ENCODE assay signal across 35 cellular contexts in the genomic region with DNA sequence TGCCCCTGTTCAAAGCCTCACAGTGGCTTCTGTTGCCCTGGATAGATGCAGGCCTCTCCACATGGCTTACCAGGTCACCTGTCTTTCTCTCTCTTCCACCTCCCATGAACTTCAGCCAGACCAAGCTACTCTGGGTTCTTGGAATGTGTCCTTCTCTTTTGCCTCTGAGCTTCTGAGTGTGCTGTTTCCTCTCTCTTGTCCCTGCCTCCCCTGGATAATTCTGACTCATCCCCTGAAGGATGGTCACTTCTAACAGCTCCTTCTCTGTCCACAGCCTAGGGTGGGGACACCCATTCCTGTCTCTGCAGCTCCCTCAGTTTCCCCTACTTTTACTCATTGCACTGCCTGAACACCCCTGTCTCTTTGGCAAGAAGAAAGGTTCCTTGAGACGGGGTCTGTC. TPM values are rescaled to one million over a fixed set of nuclear protein-coding genes. Genes with fewer than 3 reads are reported as not detected.
DNase-seq lines count a peak whose midpoint lies in the region; ATAC-seq, FAIRE-seq and TF ChIP-seq lines count a peak whose summit lies in the region.
"Had no signal": no experiment of that assay in that cellular context is flagged by ENCODE, and none has a peak within 500 bp of the region (broad histone marks: within the 10 kb centered on the region; RNA-seq: fewer than 3 reads in every experiment).

No MANE protein-coding gene starts in this region.

- H2BK120ac ChIP-seq in IMR-90 (ENCODE audit: low read depth, low read length): peak overlapping the region; percentile 78

- CTCF ChIA-PET in IMR-90 (lab: Yijun Ruan, JAX): interaction anchor here (0.6 to 2.0 kb wide), 2 partner anchors 15 to 257 kb away, joined by 5 to 7 read pairs; no protein-coding TSS in a partner anchor

- H3K9me1 ChIP-seq in IMR-90 (ENCODE audit: insufficient read depth, low read length): 0 out of 2 replicates have a peak, but pooled peaks cover 5% of the 10 kb centered on the region

- H3K14ac ChIP-seq in IMR-90 (replicated peaks; ENCODE audit: low read depth, low read length): peak overlapping the region; percentile 72

- no peaks in the 10 kb centered on the region for H3K36me3 Mint-ChIP-seq in dendritic cell treated with granulocyte-macrophage colony-stimulating factor and Interleukin-4, amounts not matched to agents 40 ng/mL and 50 ng/mL, for 4 days (ENCODE audit: low read depth)
- no peaks in the 10 kb centered on the region for H3K36me3 Mint-ChIP-seq in activated T-helper 1 cell treated with anti-CD3 and anti-CD28 coated beads, Interleukin-12 subunit alpha, Interleukin-12 subunit beta, Interleukin-2, Interleukin-4 antibody, amounts not matched to agents 30 ng/mL and 10 ng/mL and 1 ng/mL, durations not matched to agents 14 hours and 24 hours and 36 hours (ENCODE audit: low read depth)
- H3K36me3 Mint-ChIP-seq: brain, natural killer cell had no signal

- no peak overlapping the region for H3K4me2 ChIP-seq in IMR-90 (ENCODE audit: low read depth, low read length)

- H4K8ac ChIP-seq in IMR-90 (ENCODE audit: low read depth in 2 of 2, low read length in 2 of 2): peak overlapping the region in 1 of 2 experiments; percentile 62; a peak in 2 of 4 replicates

- H3K27me3 Mint-ChIP-seq in dendritic cell treated with granulocyte-macrophage colony-stimulating factor and Interleukin-4, amounts not matched to agents 40 ng/mL and 50 ng/mL, for 4 days: peaks cover 27% of the 10 kb centered on the region
- peaks cover 37% of the 10 kb centered on the region for H3K27me3 Mint-ChIP-seq in activated T-helper 1 cell treated with anti-CD3 and anti-CD28 coated beads, Interleukin-12 subunit alpha, Interleukin-12 subunit beta, Interleukin-2, Interleukin-4 antibody, amounts not matched to agents 30 ng/mL and 10 ng/mL and 1 ng/mL, durations not matched to agents 14 hours and 24 hours and 36 hours (ENCODE audit: insufficient read depth)

- H3K9ac ChIP-seq in IMR-90 (ENCODE audit: low read depth, low read length): no peak overlapping the region

- H3K36me3 ChIP-seq in IMR-90 (ENCODE audit: control insufficient read depth, insufficient read depth, low read length) (no peaks in the 10 kb centered on the region), upper lobe of right lung (no peaks in the 10 kb centered on the region), pancreas (no peaks in the 10 kb centered on the region)
- H3K36me3 ChIP-seq: BE2C, left lung, ovary, Peyer's patch, right atrium auricular region, SJSA1, thoracic aorta had no signal

- peak overlapping the region; percentile 77; the same call in 1 of the 2 replicates for H3K4ac ChIP-seq in IMR-90 (ENCODE audit: low read depth, low read length)

- no peak overlapping the region; the same call in 1 of the 2 replicates for H2AK5ac ChIP-seq in IMR-90 (ENCODE audit: low read depth, low read length)

- FAIRE-seq in pancreas (lab: Jason Lieb, UNC): no peak
- FAIRE-seq: GM12891, K562 had no signal

- H3K27me3 ChIP-seq in IMR-90 (ENCODE audit: control insufficient read depth, insufficient read depth, low read length) (peaks cover 56% of the 10 kb centered on the region), upper lobe of right lung (peaks cover 36% of the 10 kb centered on the region), pancreas (peaks cover 0 to 5% (median 2%) of the 10 kb centered on the region in 4 donors)
- H3K27me3 ChIP-seq: ovary had no signal

- peak overlapping the region; percentile 87 for H2AK9ac ChIP-seq in IMR-90 (replicated peaks; ENCODE audit: low read depth, low read length, poor library complexity)

- in situ Hi-C loops in IMR-90 (cut with MboI; ENCODE audit: low sequenced_read_pairs): no loop called here

- H3K79me1 ChIP-seq in IMR-90 (ENCODE audit: low read depth in 1 of 2, low read length in 2 of 2): no peaks in the 10 kb centered on the region

- H4K20me1 ChIP-seq in IMR-90 (ENCODE audit: insufficient read depth, low read length): 0 out of 2 replicates have a peak, but pooled peaks cover 5% of the 10 kb centered on the region

- intact Hi-C loops in IMR-90 (cut with micrococcal nuclease) (no loop called here), upper lobe of right lung (cut with DNase I) (no loop called here), pancreas (cut with DNase I) (loop anchor here in 1 of 3 donors (10.0 kb wide), 1 partner anchor 49 kb away; no protein-coding TSS in a partner anchor)
- intact Hi-C loops in dendritic cell treated with granulocyte-macrophage colony-stimulating factor and Interleukin-4, amounts not matched to agents 40 ng/mL and 50 ng/mL, for 4 days (cut with micrococcal nuclease): no loop called here
- intact Hi-C loops in activated T-helper 1 cell treated with anti-CD3 and anti-CD28 coated beads, Interleukin-12 subunit alpha, Interleukin-12 subunit beta, Interleukin-2, Interleukin-4 antibody, amounts not matched to agents 30 ng/mL and 10 ng/mL and 1 ng/mL, durations not matched to agents 14 hours and 24 hours and 36 hours (cut with micrococcal nuclease): no loop called here

- peak overlapping the region; percentile 40; the same call in 1 of the 2 replicates for H3K23ac ChIP-seq in IMR-90 (ENCODE audit: low read depth, low read length)

- ATAC-seq in IMR-90 (ENCODE audit: low read depth) (peak; percentile 46), upper lobe of right lung (no peak), pancreas (no peak), GM21528 (IDR thresholded peaks at IDR 0.05; ENCODE audit: low FRiP score, unreplicated experiment) (no peak)
- ATAC-seq: effector memory CD8-positive, alpha-beta T cell; esophagus mucosa had no signal

- H3K4me3 Mint-ChIP-seq in dendritic cell treated with granulocyte-macrophage colony-stimulating factor and Interleukin-4, amounts not matched to agents 40 ng/mL and 50 ng/mL, for 4 days: no peak overlapping the region
- no peak overlapping the region for H3K4me3 Mint-ChIP-seq in activated T-helper 1 cell treated with anti-CD3 and anti-CD28 coated beads, Interleukin-12 subunit alpha, Interleukin-12 subunit beta, Interleukin-2, Interleukin-4 antibody, amounts not matched to agents 30 ng/mL and 10 ng/mL and 1 ng/mL, durations not matched to agents 14 hours and 24 hours and 36 hours
- H3K4me3 Mint-ChIP-seq: brain; effector memory CD8-positive, alpha-beta T cell; natural killer cell; stimulated activated naive B cell treated with anti-CD40 and anti-IgM and Interleukin-4, amounts not matched to agents 10 μg/mL and 1 μg/mL and 100 μg/mL, for 72 hours; T-helper 1 cell treated with Interleukin-12 subunit alpha and Interleukin-12 subunit beta and Interleukin-4 antibody, amounts not matched to agents 30 μg/mL and 1 μg/mL, for 36 hours had no signal

- H3K9me3 ChIP-seq in IMR-90 (ENCODE audit: control insufficient read depth, insufficient read depth, low read length) (no peaks in the 10 kb centered on the region), upper lobe of right lung (no peaks in the 10 kb centered on the region), pancreas (no peaks in the 10 kb centered on the region)
- H3K9me3 ChIP-seq: BE2C, Caco-2, left lung, ovary, Peyer's patch, right atrium auricular region, SJSA1, thoracic aorta had no signal

- H3K56ac ChIP-seq in IMR-90 (ENCODE audit: extremely low read depth, insufficient read depth, low read length): no peak overlapping the region

- peak overlapping the region; percentile 68 for H2BK5ac ChIP-seq in IMR-90 (ENCODE audit: low read depth, low read length, poor library complexity, severe bottlenecking)

- H3K4me3 ChIP-seq in IMR-90 (ENCODE audit: insufficient read depth, low read depth, low read length) (no peak overlapping the region), upper lobe of right lung (no peak overlapping the region), pancreas (no peak overlapping the region)
- H3K4me3 ChIP-seq: K562, left lung, ovary, Peyer's patch, right atrium auricular region, SJSA1, thoracic aorta had no signal

- H2BK20ac ChIP-seq in IMR-90 (ENCODE audit: low read depth, low read length): peak overlapping the region; percentile 71

- peak overlapping the region; percentile 54 for H3K27ac Mint-ChIP-seq in dendritic cell treated with granulocyte-macrophage colony-stimulating factor and Interleukin-4, amounts not matched to agents 40 ng/mL and 50 ng/mL, for 4 days
- no peak overlapping the region for H3K27ac Mint-ChIP-seq in activated T-helper 1 cell treated with anti-CD3 and anti-CD28 coated beads, Interleukin-12 subunit alpha, Interleukin-12 subunit beta, Interleukin-2, Interleukin-4 antibody, amounts not matched to agents 30 ng/mL and 10 ng/mL and 1 ng/mL, durations not matched to agents 14 hours and 24 hours and 36 hours
- H3K27ac Mint-ChIP-seq: brain; effector memory CD8-positive, alpha-beta T cell; natural killer cell; stimulated activated naive B cell treated with anti-CD40 and anti-IgM and Interleukin-4, amounts not matched to agents 10 μg/mL and 1 μg/mL and 100 μg/mL, for 72 hours; T-helper 1 cell treated with Interleukin-12 subunit alpha and Interleukin-12 subunit beta and Interleukin-4 antibody, amounts not matched to agents 30 μg/mL and 1 μg/mL, for 36 hours had no signal

- no CpG with 5 or more reads among the region's 1 CpG for WGBS in IMR-90 (ENCODE audit: extremely low coverage in 2 of 2, insufficient read length in 1 of 2), 2 experiments
- 89 to 92% methylated on average over 1 of the region's 1 CpG for WGBS in pancreas, 2 donors

- peaks cover 4% of the 10 kb centered on the region; the same call in 1 of the 2 replicates for H3K4me1 ChIP-seq in IMR-90 (ENCODE audit: control insufficient read depth, insufficient read depth, low read length)
- H3K4me1 ChIP-seq in upper lobe of right lung: peaks cover 14% of the 10 kb centered on the region
- peaks cover 0 to 6% (median 0%) of the 10 kb centered on the region in 3 donors for H3K4me1 ChIP-seq in pancreas
- H3K4me1 ChIP-seq: BE2C, Caco-2, SJSA1 had no signal

- H3K18ac ChIP-seq in IMR-90 (ENCODE audit: low read depth, low read length): peak overlapping the region; percentile 7

- H4K5ac ChIP-seq in IMR-90 (ENCODE audit: low read depth, low read length): 0 out of 2 replicates have a peak overlapping the region, but pooled peaks have one; percentile 1

- no peak for TF ChIP-seq RAD21 in IMR-90 (IDR thresholded peaks at IDR 0.05; ENCODE audit: low read length)

- POLR2A ChIA-PET in IMR-90 (lab: Charles Lee; ENCODE audit: unreplicated experiment): no interaction called here

- H4K91ac ChIP-seq in IMR-90 (ENCODE audit: insufficient read depth, low read depth, low read length): peak overlapping the region; percentile 68; the same call in 1 of the 2 replicates

- H3K9me3 Mint-ChIP-seq in dendritic cell treated with granulocyte-macrophage colony-stimulating factor and Interleukin-4, amounts not matched to agents 40 ng/mL and 50 ng/mL, for 4 days: peaks cover 7% of the 10 kb centered on the region
- H3K9me3 Mint-ChIP-seq in activated T-helper 1 cell treated with anti-CD3 and anti-CD28 coated beads, Interleukin-12 subunit alpha, Interleukin-12 subunit beta, Interleukin-2, Interleukin-4 antibody, amounts not matched to agents 30 ng/mL and 10 ng/mL and 1 ng/mL, durations not matched to agents 14 hours and 24 hours and 36 hours: no peaks in the 10 kb centered on the region
- H3K9me3 Mint-ChIP-seq: effector memory CD8-positive, alpha-beta T cell; natural killer cell; T-helper 1 cell treated with Interleukin-12 subunit alpha and Interleukin-12 subunit beta and Interleukin-4 antibody, amounts not matched to agents 30 μg/mL and 1 μg/mL, for 36 hours had no signal

- peak overlapping the region; percentile 52; the same call in 1 of the 3 replicates for H2BK15ac ChIP-seq in IMR-90 (ENCODE audit: low read depth, low read length)

- no peak for TF ChIP-seq POLR2A in IMR-90 (IDR thresholded peaks at IDR 0.05; ENCODE audit: low read depth, low read length)

- DNase-seq in CD1c-positive myeloid dendritic cell (ENCODE audit: extremely low spot score) (peak; percentile 40), IMR-90 (no peak), upper lobe of right lung (peak; percentile 2), pancreas (no peak)
- DNase-seq in activated T-helper 1 cell treated with anti-CD3 and anti-CD28 coated beads, Interleukin-12 subunit alpha, Interleukin-12 subunit beta, Interleukin-2, Interleukin-4 antibody, amounts not matched to agents 30 ng/mL and 10 ng/mL and 1 ng/mL, durations not matched to agents 14 hours and 24 hours and 36 hours (ENCODE audit: low spot score): no peak
- DNase-seq: activated CD4-positive, alpha-beta T cell treated with anti-CD3 and anti-CD28 coated beads for 4 hours; activated CD8-positive, alpha-beta memory T cell treated with anti-CD3 and anti-CD28 coated beads for 24 hours; activated gamma-delta T cell treated with Interleukin-2 at 50 U/mL for 16 hours; activated T-cell treated with anti-CD3 and anti-CD28 coated beads, Interleukin-2, amount 50 U/mL, for 1 hour; BE2C; Caco-2; DMS79 treated with DMSO at 0.1 percent for 48 hours; effector memory CD8-positive, alpha-beta T cell; foreskin melanocyte; left lung; midbrain; MM.1S; natural killer cell; NCI-H1436 treated with DMSO at 0.1 percent for 48 hours; NCI-H2171; NCI-H524 treated with DMSO at 0.1 percent for 48 hours; ovary; Peyer's patch; stimulated activated CD4-positive, alpha-beta T cell treated with anti-CD3 and anti-CD28 coated beads, Interleukin-4, amount 100 ng/mL, for 24 hours; stimulated activated naive B cell treated with anti-CD40 and anti-IgM and Interleukin-4, amounts not matched to agents 10 μg/mL and 1 μg/mL and 100 μg/mL, for 72 hours had no signal

- BruUV-seq in IMR-90 (replicated peaks; lab: Mats Ljungman, UMichigan): no TSS peak

- H3K27ac ChIP-seq in IMR-90 (ENCODE audit: insufficient read depth, low read length) (0 out of 2 replicates have a peak overlapping the region, but pooled peaks have one; percentile 5), upper lobe of right lung (no peak overlapping the region), pancreas (no peak overlapping the region)
- H3K27ac ChIP-seq: left lung, ovary, Peyer's patch, right atrium auricular region, SJSA1, thoracic aorta had no signal

- H2AFZ ChIP-seq in IMR-90 (replicated peaks; ENCODE audit: low read length, poor library complexity): peak overlapping the region; percentile 84

- TF ChIP-seq CTCF in IMR-90 (conservative IDR thresholded peaks at IDR 0.05; ENCODE audit: low read depth, low read length): no peak
- TF ChIP-seq CTCF in upper lobe of right lung (IDR thresholded peaks at IDR 0.05): no peak
- no peak for TF ChIP-seq CTCF in pancreas (IDR thresholded peaks at IDR 0.05)

- H3K4me1 Mint-ChIP-seq in dendritic cell treated with granulocyte-macrophage colony-stimulating factor and Interleukin-4, amounts not matched to agents 40 ng/mL and 50 ng/mL, for 4 days (ENCODE audit: low read depth): peaks cover 45% of the 10 kb centered on the region
- H3K4me1 Mint-ChIP-seq in activated T-helper 1 cell treated with anti-CD3 and anti-CD28 coated beads, Interleukin-12 subunit alpha, Interleukin-12 subunit beta, Interleukin-2, Interleukin-4 antibody, amounts not matched to agents 30 ng/mL and 10 ng/mL and 1 ng/mL, durations not matched to agents 14 hours and 24 hours and 36 hours (ENCODE audit: low read depth): peaks cover 7% of the 10 kb centered on the region

- dilution Hi-C loops in IMR-90 (cut with HindIII; ENCODE audit: low sequenced_read_pairs, unreplicated experiment): no loop called here

RNA-seq across cellular contexts. Expression of gene GUCY2D, which starts 2.9 kb away (rescaled TPM):
- not detected in 2 replicates for total RNA-seq in IMR-90 (2012; rRNA removed)
- polyA plus RNA-seq in IMR-90 (2012; rRNA removed): 0.03 TPM in 1 of 2 replicates, not detected in the other
- polyA plus RNA-seq in IMR-90 (2012; cell fraction: cytosol; rRNA removed): not detected in 2 replicates
- not detected in 2 replicates for polyA plus RNA-seq in IMR-90 (2012; cell fraction: nucleus; rRNA removed; ENCODE audit: low replicate concordance)
- total RNA-seq in upper lobe of right lung: 2.6 TPM
- total RNA-seq in pancreas: under 1 TPM in 4 of 6 donors, not detected in 2; 0.22 to 0.47 (median 0.28) TPM
- polyA plus RNA-seq in pancreas: under 1 TPM; 0.02 to 0.04 TPM
- total RNA-seq in activated T-helper 1 cell treated with anti-CD3 and anti-CD28 coated beads, Interleukin-12 subunit alpha, Interleukin-12 subunit beta, Interleukin-2, Interleukin-4 antibody, amounts not matched to agents 30 ng/mL and 10 ng/mL and 1 ng/mL, durations not matched to agents 14 hours and 24 hours and 36 hours: not detected in 2 replicates
- total RNA-seq: natural killer cell, Peyer's patch, right atrium auricular region, SJSA1, thoracic aorta had no signal
- polyA plus RNA-seq: K562 had no signal

RNA-seq across cellular contexts. Expression of gene ALOX15B, which starts 33.5 kb away (rescaled TPM):
- total RNA-seq in IMR-90 (2012; rRNA removed) (not detected in 2 replicates), upper lobe of right lung (80.2 TPM), pancreas (1 to 10 TPM in 1 of 6 donors, under 1 TPM in 4, not detected in 1; 0.09 to 4.7 (median 0.37) TPM)
- polyA plus RNA-seq in IMR-90 (2012; rRNA removed) (not detected in 2 replicates), pancreas (under 1 TPM; 0.05 to 0.19 TPM)
- polyA plus RNA-seq in IMR-90 (2012; cell fraction: cytosol; rRNA removed): 0.03 TPM in 1 of 2 replicates, not detected in the other
- not detected in 2 replicates for polyA plus RNA-seq in IMR-90 (2012; cell fraction: nucleus; rRNA removed; ENCODE audit: low replicate concordance)
- not detected in 2 replicates for total RNA-seq in activated T-helper 1 cell treated with anti-CD3 and anti-CD28 coated beads, Interleukin-12 subunit alpha, Interleukin-12 subunit beta, Interleukin-2, Interleukin-4 antibody, amounts not matched to agents 30 ng/mL and 10 ng/mL and 1 ng/mL, durations not matched to agents 14 hours and 24 hours and 36 hours
- total RNA-seq: Caco-2, natural killer cell, SJSA1 had no signal
- polyA plus RNA-seq: K562 had no signal

Comparison
In these comparisons a context has a peak if more than half of its experiments do, and no peak if none do; other contexts are left out.
1. DNase-seq: peak in CD1c-positive myeloid dendritic cell (single experiment) and upper lobe of right lung (single experiment); none in IMR-90 (single experiment), pancreas (0 of 6) and activated T-helper 1 cell treated with anti-CD3 and anti-CD28 coated beads, Interleukin-12 subunit alpha, Interleukin-12 subunit beta, Interleukin-2, Interleukin-4 antibody, amounts not matched to agents 30 ng/mL and 10 ng/mL and 1 ng/mL, durations not matched to agents 14 hours and 24 hours and 36 hours (single experiment).
2. RNA of gene ALOX15B, which starts 33.5 kb away (total RNA-seq): 80.2 TPM in upper lobe of right lung (single experiment); 0.09 to 4.7 TPM in pancreas, not detected in activated T-helper 1 cell treated with anti-CD3 and anti-CD28 coated beads, Interleukin-12 subunit alpha, Interleukin-12 subunit beta, Interleukin-2, Interleukin-4 antibody, amounts not matched to agents 30 ng/mL and 10 ng/mL and 1 ng/mL, durations not matched to agents 14 hours and 24 hours and 36 hours and not detected in IMR-90; every median in the first group is over 10 times any median in the second.